ENCODE assay signal across 19 cellular contexts in the genomic region with DNA sequence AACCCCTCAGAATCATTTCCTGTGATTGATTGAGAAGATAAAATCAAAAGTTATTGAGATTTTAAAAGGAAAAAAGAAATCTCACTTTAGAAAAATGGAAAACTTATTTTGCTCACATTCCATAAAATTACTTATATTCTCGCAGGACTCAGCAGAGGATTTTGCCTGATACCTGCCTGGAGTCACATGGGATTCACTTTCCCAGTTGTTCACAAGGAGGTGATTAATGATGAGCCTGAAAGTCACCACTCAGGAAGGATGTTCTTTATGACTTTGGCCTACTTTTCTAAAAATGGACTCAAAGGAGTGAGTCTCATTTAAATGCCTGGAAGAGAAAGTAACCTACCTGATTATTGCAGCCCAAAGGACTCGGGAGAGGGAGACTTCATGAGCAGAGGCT. TPM values are rescaled to one million over a fixed set of nuclear protein-coding genes. Genes with fewer than 3 reads are reported as not detected.
DNase-seq lines count a peak whose midpoint lies in the region; ATAC-seq and TF ChIP-seq lines count a peak whose summit lies in the region.
"Had no signal": no experiment of that assay in that cellular context is flagged by ENCODE, and none has a peak within 500 bp of the region (broad histone marks: within the 10 kb centered on the region; RNA-seq: fewer than 3 reads in every experiment).

No MANE protein-coding gene starts in this region.

- ATAC-seq in GM23338 = no peak
- ATAC-seq in naive thymus-derived CD8-positive, alpha-beta T cell = no peak
- ATAC-seq: activated T-cell treated with anti-CD3 and anti-CD28 coated beads, Interleukin-2, amount 50 U/mL, for 72 hours; naive thymus-derived CD4-positive, alpha-beta T cell had no signal

- no peak for TF ChIP-seq EP300 in esophagus muscularis mucosa (IDR thresholded peaks at IDR 0.05)

- no peaks in the 10 kb centered on the region for H3F3A ChIP-seq in GM23338 (replicated peaks; ENCODE audit: low read depth)

- H3K36me3 ChIP-seq in GM23338 (ENCODE audit: insufficient read depth) (no peaks in the 10 kb centered on the region), fibroblast of lung (ENCODE audit: control insufficient read depth, insufficient read depth, low read length) (no peaks in the 10 kb centered on the region), osteoblast (ENCODE audit: insufficient read depth, low read length) (no peaks in the 10 kb centered on the region), esophagus muscularis mucosa (no peaks in the 10 kb centered on the region)

- 76% methylated on average over 2 of the region's 2 CpGs for whole genome bisulfite sequencing in esophagus muscularis mucosa

- H3K79me2 ChIP-seq in GM23338 (replicated peaks; ENCODE audit: insufficient read depth) (no peaks in the 10 kb centered on the region), fibroblast of lung (ENCODE audit: control insufficient read depth, insufficient read depth, low read length) (no peaks in the 10 kb centered on the region), osteoblast (ENCODE audit: insufficient read depth, low read length) (no peaks in the 10 kb centered on the region)

- H3K4me1 Mint-ChIP-seq in GM23338 = peaks cover 6% of the 10 kb centered on the region; the same call in 2 of the 3 replicates
- peaks cover 8% of the 10 kb centered on the region for H3K4me1 Mint-ChIP-seq in CD14-positive monocyte
- no peaks in the 10 kb centered on the region for H3K4me1 Mint-ChIP-seq in naive thymus-derived CD8-positive, alpha-beta T cell

- H3K4me2 ChIP-seq in GM23338 (no peak overlapping the region), fibroblast of lung (ENCODE audit: extremely low read depth, insufficient read depth, low read length) (no peak overlapping the region), osteoblast (ENCODE audit: insufficient read depth, low read length) (no peak overlapping the region)

- H3K4me1 ChIP-seq in GM23338 (ENCODE audit: insufficient read depth) = no peaks in the 10 kb centered on the region
- H3K4me1 ChIP-seq in fibroblast of lung (ENCODE audit: control insufficient read depth, extremely low read depth, insufficient read depth, low read length) = peaks cover 19% of the 10 kb centered on the region
- H3K4me1 ChIP-seq in osteoblast (ENCODE audit: insufficient read depth, low read length) = peaks cover 9% of the 10 kb centered on the region
- no peaks in the 10 kb centered on the region for H3K4me1 ChIP-seq in esophagus muscularis mucosa

- H2AFZ ChIP-seq in GM23338 (0 out of 2 replicates have a peak overlapping the region, but pooled peaks have one; percentile 38), fibroblast of lung (ENCODE audit: low read length) (no peak overlapping the region), osteoblast (ENCODE audit: low read length) (no peak overlapping the region)

- POLR2A ChIA-PET in naive thymus-derived CD8-positive, alpha-beta T cell (lab: Charles Lee) = no interaction called here

- H3K9ac ChIP-seq in fibroblast of lung (ENCODE audit: insufficient read depth, low read length) = peak overlapping the region; percentile 37

- peaks cover 6% of the 10 kb centered on the region for H3K9me2 ChIP-seq in GM23338 (ENCODE audit: insufficient read depth)

- H4K20me1 ChIP-seq in GM23338 (replicated peaks; ENCODE audit: insufficient read depth) (no peaks in the 10 kb centered on the region), fibroblast of lung (ENCODE audit: control insufficient read depth, extremely low read depth, insufficient read depth, low read length) (no peaks in the 10 kb centered on the region), osteoblast (ENCODE audit: insufficient read depth, low read length) (no peaks in the 10 kb centered on the region)

- H3K9me3 Mint-ChIP-seq in GM23338 = no peaks in the 10 kb centered on the region
- H3K9me3 Mint-ChIP-seq in CD14-positive monocyte = peaks cover 0 to 5% (median 0%) of the 10 kb centered on the region in 7 donors
- H3K9me3 Mint-ChIP-seq in naive thymus-derived CD8-positive, alpha-beta T cell = no peaks in the 10 kb centered on the region
- H3K9me3 Mint-ChIP-seq: activated T-cell treated with anti-CD3 and anti-CD28 coated beads, Interleukin-2, amount 50 U/mL, for 72 hours; naive thymus-derived CD4-positive, alpha-beta T cell had no signal

- H3K9me3 ChIP-seq in fibroblast of lung (ENCODE audit: control insufficient read depth, insufficient read depth, low read depth, low read length) (no peaks in the 10 kb centered on the region), osteoblast (ENCODE audit: low read depth, low read length) (no peaks in the 10 kb centered on the region), esophagus muscularis mucosa (no peaks in the 10 kb centered on the region)

- H3K4me3 ChIP-seq in GM23338 = no peak overlapping the region
- no peak overlapping the region for H3K4me3 ChIP-seq in fibroblast of lung (replicated peaks in 1 of 4; ENCODE audit: control extremely low read depth in 1 of 4, insufficient read depth in 1 of 4, low read depth in 3 of 4, low read length in 4 of 4)
- H3K4me3 ChIP-seq in osteoblast (ENCODE audit: insufficient read depth, low read length) = no peak overlapping the region
- H3K4me3 ChIP-seq in esophagus muscularis mucosa = no peak overlapping the region
- H3K4me3 ChIP-seq: lung had no signal

- H3K27me3 ChIP-seq in GM23338 (ENCODE audit: insufficient read depth) (no peaks in the 10 kb centered on the region), fibroblast of lung (ENCODE audit: control insufficient read depth, insufficient read depth, low read length) (no peaks in the 10 kb centered on the region), osteoblast (ENCODE audit: insufficient read depth, low read length) (no peaks in the 10 kb centered on the region), esophagus muscularis mucosa (no peaks in the 10 kb centered on the region)

- intact Hi-C loops in CD14-positive monocyte (cut with micrococcal nuclease) = no loop called here
- intact Hi-C loops in esophagus muscularis mucosa (cut with DNase I) = no loop called here

- H3K27me3 Mint-ChIP-seq in GM23338 (ENCODE audit: insufficient read depth, low read depth, poor library complexity) (peaks cover 4% of the 10 kb centered on the region), CD14-positive monocyte (ENCODE audit: low read depth in 3 of 3) (peaks cover 0 to 6% (median 1%) of the 10 kb centered on the region in 3 donors)
- H3K27me3 Mint-ChIP-seq in naive thymus-derived CD8-positive, alpha-beta T cell = peaks cover 0 to 6% (median 0%) of the 10 kb centered on the region in 5 donors

- H3K36me3 Mint-ChIP-seq in GM23338 (ENCODE audit: low read depth) = no peaks in the 10 kb centered on the region
- no peaks in the 10 kb centered on the region for H3K36me3 Mint-ChIP-seq in CD14-positive monocyte
- no peaks in the 10 kb centered on the region for H3K36me3 Mint-ChIP-seq in naive thymus-derived CD8-positive, alpha-beta T cell
- H3K36me3 Mint-ChIP-seq: naive thymus-derived CD4-positive, alpha-beta T cell had no signal

- H3K4me3 Mint-ChIP-seq in GM23338 = no peak overlapping the region
- H3K4me3 Mint-ChIP-seq in CD14-positive monocyte = no peak overlapping the region
- no peak overlapping the region for H3K4me3 Mint-ChIP-seq in naive thymus-derived CD8-positive, alpha-beta T cell
- H3K4me3 Mint-ChIP-seq: activated T-cell treated with anti-CD3 and anti-CD28 coated beads, Interleukin-2, amount 50 U/mL, for 72 hours; naive thymus-derived CD4-positive, alpha-beta T cell had no signal

- H3K27ac ChIP-seq in GM23338 (ENCODE audit: low read depth) = no peak overlapping the region
- H3K27ac ChIP-seq in fibroblast of lung (ENCODE audit: insufficient read depth, low read length) = peak overlapping the region; percentile 85
- H3K27ac ChIP-seq in osteoblast (ENCODE audit: low read depth, low read length) = peak overlapping the region; percentile 59
- H3K27ac ChIP-seq in esophagus muscularis mucosa (replicated peaks in 1 of 4) = no peak overlapping the region

- TF ChIP-seq CTCF in GM23338 (conservative IDR thresholded peaks at IDR 0.05; ENCODE audit: low read depth in 2 of 2) = no peak
- no peak for TF ChIP-seq CTCF in fibroblast of lung (conservative IDR thresholded peaks at IDR 0.05 in 1 of 2, IDR thresholded peaks at IDR 0.05 in 1 of 2; ENCODE audit: low read depth in 1 of 2, low read length in 2 of 2)
- TF ChIP-seq CTCF in osteoblast (IDR thresholded peaks at IDR 0.05; ENCODE audit: extremely low read depth, low read depth, low read length) = no peak
- TF ChIP-seq CTCF in CD14-positive monocyte (IDR thresholded peaks at IDR 0.05) = no peak
- TF ChIP-seq CTCF in esophagus muscularis mucosa (IDR thresholded peaks at IDR 0.05) = no peak

- TF ChIP-seq POLR2A in esophagus muscularis mucosa (IDR thresholded peaks at IDR 0.05; ENCODE audit: low read depth) = no peak

- H3K27ac Mint-ChIP-seq in GM23338 (no peak overlapping the region), CD14-positive monocyte (no peak overlapping the region)
- no peak overlapping the region for H3K27ac Mint-ChIP-seq in naive thymus-derived CD8-positive, alpha-beta T cell
- H3K27ac Mint-ChIP-seq: activated T-cell treated with anti-CD3 and anti-CD28 coated beads, Interleukin-2, amount 50 U/mL, for 72 hours; naive thymus-derived CD4-positive, alpha-beta T cell had no signal

- DNase-seq in GM23338 (ENCODE audit: low spot score) (no peak), NCI-H69 (lab: John Stamatoyannopoulos, UW) (peak; percentile 25), fibroblast of lung (ENCODE audit: low read depth in 2 of 2) (peak in 1 of 2 donors; percentile 12), osteoblast (ENCODE audit: insufficient read length, low spot score, missing footprints) (peak; percentile 63), CD14-positive monocyte (ENCODE audit: low spot score) (no peak), dedifferentiated amniotic fluid mesenchymal stem cell (ENCODE audit: extremely low spot score) (no peak), esophagus muscularis mucosa (ENCODE audit: extremely low spot score) (no peak)
- DNase-seq in naive thymus-derived CD8-positive, alpha-beta T cell = no peak
- DNase-seq: activated naive CD4-positive, alpha-beta T cell treated with anti-CD3 and anti-CD28 coated beads, Interleukin-2, amount 50 U/mL, for 16 hours; activated T-cell treated with anti-CD3 and anti-CD28 coated beads, Interleukin-2, amount 50 U/mL, for 72 hours; cortex of kidney; DND-41; MM.1S; naive thymus-derived CD4-positive, alpha-beta T cell; NCI-H2171 treated with DMSO at 0.1 percent for 48 hours; NCI-H526 had no signal

TF ChIP-seq in GM23338, 12 proteins besides CTCF, POLR2A, EP300 and RAD21 (continues in another document):
- TF ChIP-seq ZNF331 (CRISPR knock-in tag; IDR thresholded peaks at IDR 0.05; ENCODE audit: low read depth) (no peak), EZH2phosphoT487 (IDR thresholded peaks at IDR 0.05; ENCODE audit: unreplicated experiment) (no peak)

RNA-seq across cellular contexts. Expression of a gene that starts 34.5 kb away (rescaled TPM):
- total RNA-seq in GM23338 (2014; rRNA removed; shearing (Covaris generic)) = not detected in 2 replicates
- polyA plus RNA-seq in GM23338 (2016; fragmentation: Nextera tagmentation; extraction: Ambion mirVana) = 0.06 TPM in 1 of 2 replicates, not detected in the other
- under 0.01 and 0.26 TPM in 2 replicates for total RNA-seq in fibroblast of lung
- not detected in 2 replicates for polyA plus RNA-seq in fibroblast of lung
- polyA plus RNA-seq in fibroblast of lung (2012) = not detected in 2 replicates
- polyA minus RNA-seq in fibroblast of lung (ENCODE audit: low replicate concordance) = 0.37 TPM in 1 of 2 replicates, not detected in the other
- under 0.01 TPM in 1 of 2 replicates, not detected in the other for total RNA-seq in osteoblast
- polyA plus RNA-seq in CD14-positive monocyte = not detected
- not detected for total RNA-seq in naive thymus-derived CD8-positive, alpha-beta T cell
- polyA plus RNA-seq in naive thymus-derived CD8-positive, alpha-beta T cell = not detected
- not detected for total RNA-seq in esophagus muscularis mucosa
- total RNA-seq: activated CD8-positive, alpha-beta memory T cell treated with anti-CD3 and anti-CD28 coated beads for 36 hours; activated T-cell treated with anti-CD3 and anti-CD28 coated beads, Interleukin-2, amount 50 U/mL, for 72 hours; naive thymus-derived CD4-positive, alpha-beta T cell; pulmonary artery endothelial cell had no signal
- polyA plus RNA-seq: naive thymus-derived CD4-positive, alpha-beta T cell had no signal

Comparison
In these comparisons a context has a peak if more than half of its experiments do, and no peak if none do; other contexts are left out.
1. DNase-seq: peak in NCI-H69 (single experiment) and osteoblast (single experiment); none in GM23338 (single experiment), CD14-positive monocyte (single experiment), dedifferentiated amniotic fluid mesenchymal stem cell (single experiment), naive thymus-derived CD8-positive, alpha-beta T cell (0 of 10) and esophagus muscularis mucosa (single experiment).
2. H3K27ac ChIP-seq: peak in fibroblast of lung (single experiment) and osteoblast (single experiment); none in GM23338 (single experiment) and esophagus muscularis mucosa (0 of 4).